In genomic region chr20:62640870-62641748, GRCh38 we compare ENCODE assay signal across 8 cellular contexts. TPM values are rescaled to one million over a fixed set of nuclear protein-coding genes. Genes with fewer than 3 reads are reported as not detected.
DNase-seq lines count a peak whose midpoint lies in the region; ATAC-seq and TF ChIP-seq lines count a peak whose summit lies in the region.

No MANE protein-coding gene starts in this region.

- H3K9me3 Mint-ChIP-seq in activated naive CD4-positive, alpha-beta T cell treated with anti-CD3 and anti-CD28 coated beads, Interleukin-2, amount 50 U/mL, for 24 hours = no peaks in the 10 kb centered on the region
- H3K9me3 Mint-ChIP-seq in T-cell (no peaks in the 10 kb centered on the region), glutamatergic neuron (ENCODE audit: unreplicated experiment) (peaks cover 20% of the 10 kb centered on the region)

- no peak for TF ChIP-seq EP300 in tibial nerve (IDR thresholded peaks at IDR 0.05)

- no peaks in the 10 kb centered on the region for H3K27me3 Mint-ChIP-seq in activated naive CD4-positive, alpha-beta T cell treated with anti-CD3 and anti-CD28 coated beads, Interleukin-2, amount 50 U/mL, for 24 hours
- H3K27me3 Mint-ChIP-seq in T-cell (peaks cover 2 to 5% of the 10 kb centered on the region in 2 donors), glutamatergic neuron (ENCODE audit: unreplicated experiment) (peaks cover 26% of the 10 kb centered on the region)

- TF ChIP-seq CTCF in glutamatergic neuron (IDR thresholded peaks at IDR 0.05; ENCODE audit: partially characterized antibody, unreplicated experiment) = no peak
- no peak for TF ChIP-seq CTCF in tibial nerve (IDR thresholded peaks at IDR 0.05)

- CTCF ChIA-PET in T-cell (lab: Charles Lee) = no interaction called here

- DNase-seq in activated naive CD4-positive, alpha-beta T cell treated with Interleukin-2 at 50 U/mL for 16 hours = no peak
- no peak for DNase-seq in T-cell
- DNase-seq in glutamatergic neuron = no peak
- DNase-seq in tibial nerve (ENCODE audit: low spot score in 2 of 2) = no peak
- no peak for DNase-seq in NCI-H748 treated with DMSO at 0.1 percent for 48 hours (lab: John Stamatoyannopoulos, UW)
- DNase-seq in dermis blood vessel endothelial cell = no peak
- no peak for DNase-seq in SIG-M5 (lab: John Stamatoyannopoulos, UW)

- H3K27ac ChIP-seq in tibial nerve = peak overlapping the region in 1 of 4 donors; percentile 96

- no peaks in the 10 kb centered on the region for H3K36me3 Mint-ChIP-seq in activated naive CD4-positive, alpha-beta T cell treated with anti-CD3 and anti-CD28 coated beads, Interleukin-2, amount 50 U/mL, for 24 hours
- H3K36me3 Mint-ChIP-seq in T-cell (no peaks in the 10 kb centered on the region), glutamatergic neuron (ENCODE audit: unreplicated experiment) (no peaks in the 10 kb centered on the region)

- WGBS in tibial nerve, 2 donors = 70 to 79% methylated on average over 26 to 27 of the region's 27 CpGs

- ATAC-seq in T-cell (replicated peaks in 1 of 4) = no peak

- peak overlapping the region; percentile 31 to 61 (median 46) for H3K4me3 ChIP-seq in tibial nerve

- peak overlapping the region; percentile 72 for H3K27ac Mint-ChIP-seq in activated naive CD4-positive, alpha-beta T cell treated with anti-CD3 and anti-CD28 coated beads, Interleukin-2, amount 50 U/mL, for 24 hours
- H3K27ac Mint-ChIP-seq in T-cell (no peak overlapping the region), glutamatergic neuron (ENCODE audit: unreplicated experiment) (peak overlapping the region; percentile 55)

- no peaks in the 10 kb centered on the region for H3K36me3 ChIP-seq in tibial nerve

- H3K4me1 ChIP-seq in tibial nerve = peaks cover 0 to 46% (median 27%) of the 10 kb centered on the region in 4 donors

- POLR2A ChIA-PET in T-cell (lab: Charles Lee) = no interaction called here

- no peaks in the 10 kb centered on the region for H3K4me1 Mint-ChIP-seq in activated naive CD4-positive, alpha-beta T cell treated with anti-CD3 and anti-CD28 coated beads, Interleukin-2, amount 50 U/mL, for 24 hours
- H3K4me1 Mint-ChIP-seq in T-cell (peaks cover 0 to 20% (median 17%) of the 10 kb centered on the region in 3 donors), glutamatergic neuron (ENCODE audit: low read depth, unreplicated experiment) (peaks cover 28% of the 10 kb centered on the region)

- H3K9me3 ChIP-seq in tibial nerve = no peaks in the 10 kb centered on the region

- H3K27me3 ChIP-seq in tibial nerve = peaks cover 0 to 77% of the 10 kb centered on the region in 2 donors

- no peak for TF ChIP-seq POLR2A in tibial nerve (IDR thresholded peaks at IDR 0.05)

- peak overlapping the region; percentile 82 for H3K4me3 Mint-ChIP-seq in activated naive CD4-positive, alpha-beta T cell treated with anti-CD3 and anti-CD28 coated beads, Interleukin-2, amount 50 U/mL, for 24 hours
- H3K4me3 Mint-ChIP-seq in T-cell (peak overlapping the region; percentile 69 to 74 (median 71)), glutamatergic neuron (ENCODE audit: unreplicated experiment) (peak overlapping the region; percentile 76)

RNA-seq across cellular contexts. Expression of gene SLCO4A1, which starts 1.2 kb away (rescaled TPM):
- 1 to 10 TPM in 4 of 5 donors, under 1 TPM in 1; 0.98 to 7.2 (median 5.4) TPM for total RNA-seq in T-cell
- 26.5 TPM for total RNA-seq in glutamatergic neuron (ENCODE audit: unreplicated experiment)
- 10 to 100 TPM; 24.3 to 73.7 (median 40.5) TPM for total RNA-seq in tibial nerve
- total RNA-seq in dermis blood vessel endothelial cell = 3.7 and 4.8 TPM in 2 replicates

Comparison
In these comparisons a context has a peak if more than half of its experiments do, and no peak if none do; other contexts are left out.
1. H3K27ac Mint-ChIP-seq: peak in activated naive CD4-positive, alpha-beta T cell treated with anti-CD3 and anti-CD28 coated beads, Interleukin-2, amount 50 U/mL, for 24 hours (single experiment) and glutamatergic neuron (single experiment); none in T-cell (0 of 2).
2. Peak in every context shown above with its lines, with median percentiles within 50 percentile points of each other: H3K4me3 Mint-ChIP-seq.